24 cellular contexts compared by ENCODE assay signal in the genomic region with DNA sequence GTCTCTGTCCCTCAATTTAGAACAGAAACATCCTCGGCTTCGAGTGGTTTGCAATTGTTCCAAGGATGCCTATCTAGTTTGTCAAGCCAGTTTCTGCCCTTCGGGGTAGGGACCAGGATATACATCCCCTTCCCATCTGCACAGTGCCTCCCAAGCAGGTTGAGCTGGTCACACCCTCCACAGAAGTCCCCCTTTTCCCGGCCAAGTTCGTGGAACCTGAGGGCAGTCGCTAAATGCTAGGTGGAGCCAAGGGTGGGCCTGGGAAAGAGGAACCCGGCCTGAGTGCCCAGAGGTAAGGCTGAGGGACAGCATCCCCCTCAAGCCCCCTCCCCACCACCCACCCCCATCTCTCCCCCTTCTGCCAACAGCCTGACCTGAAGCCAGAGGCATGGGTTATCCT.
"Had no signal": no experiment of that assay in that cellular context is flagged by ENCODE, and none has a peak within 500 bp of the region (broad histone marks: within the 10 kb centered on the region; RNA-seq: fewer than 3 reads in every experiment).

No MANE protein-coding gene starts in this region.

- H3K27ac ChIP-seq: ascending aorta, body of pancreas, SK-N-MC had no signal

- H3K36me3 ChIP-seq: ascending aorta, MG63 had no signal

- ATAC-seq: activated naive CD4-positive, alpha-beta T cell treated with anti-CD3 and anti-CD28 coated beads, Interleukin-2, amount 50 U/mL, for 72 hours; activated naive CD8-positive, alpha-beta T cell treated with anti-CD3 and anti-CD28 coated beads, Interleukin-2, amount 50 U/mL, for 24 hours; activated T-cell treated with anti-CD3 and anti-CD28 coated beads, Interleukin-2, amount 50 U/mL, for 4 hours; T-cell had no signal

- H3K36me3 Mint-ChIP-seq: activated CD4-positive, alpha-beta memory T cell treated with anti-CD3 and anti-CD28 coated beads for 36 hours; activated naive CD4-positive, alpha-beta T cell treated with anti-CD3 and anti-CD28 coated beads, Interleukin-2, amount 50 U/mL, for 72 hours; T-cell had no signal

- H3K4me1 Mint-ChIP-seq: activated CD4-positive, alpha-beta T cell treated with anti-CD3 and anti-CD28 coated beads, Interleukin-2, amount 10 ng/mL, durations not matched to agents 7 days and 5 days; activated naive CD8-positive, alpha-beta T cell treated with anti-CD3 and anti-CD28 coated beads, Interleukin-2, amount 50 U/mL, for 24 hours; T-cell had no signal

- H3K9me3 Mint-ChIP-seq: activated CD4-positive, alpha-beta memory T cell treated with anti-CD3 and anti-CD28 coated beads for 36 hours; activated CD4-positive, alpha-beta T cell treated with anti-CD3 and anti-CD28 coated beads, Interleukin-2, amount 10 ng/mL, durations not matched to agents 7 days and 5 days; activated naive CD4-positive, alpha-beta T cell treated with anti-CD3 and anti-CD28 coated beads, Interleukin-2, amount 50 U/mL, for 72 hours; activated naive CD8-positive, alpha-beta T cell treated with anti-CD3 and anti-CD28 coated beads, Interleukin-2, amount 50 U/mL, for 24 hours; activated T-cell treated with anti-CD3 and anti-CD28 coated beads, Interleukin-2, amount 50 U/mL, for 4 hours; T-cell had no signal

- H3K4me3 Mint-ChIP-seq: activated CD4-positive, alpha-beta memory T cell treated with anti-CD3 and anti-CD28 coated beads for 36 hours; activated CD4-positive, alpha-beta T cell treated with anti-CD3 and anti-CD28 coated beads, Interleukin-2, amount 10 ng/mL, durations not matched to agents 7 days and 5 days; activated naive CD8-positive, alpha-beta T cell treated with anti-CD3 and anti-CD28 coated beads, Interleukin-2, amount 50 U/mL, for 24 hours; activated T-cell treated with anti-CD3 and anti-CD28 coated beads, Interleukin-2, amount 50 U/mL, for 4 hours; T-cell had no signal

- H3K27ac Mint-ChIP-seq: activated CD4-positive, alpha-beta memory T cell treated with anti-CD3 and anti-CD28 coated beads for 36 hours; activated CD4-positive, alpha-beta T cell treated with anti-CD3 and anti-CD28 coated beads, Interleukin-2, amount 10 ng/mL, durations not matched to agents 7 days and 5 days; activated naive CD4-positive, alpha-beta T cell treated with anti-CD3 and anti-CD28 coated beads, Interleukin-2, amount 50 U/mL, for 72 hours; activated naive CD8-positive, alpha-beta T cell treated with anti-CD3 and anti-CD28 coated beads, Interleukin-2, amount 50 U/mL, for 24 hours; T-cell had no signal

- H3K9me3 ChIP-seq: ascending aorta, body of pancreas, MG63 had no signal

- H3K4me1 ChIP-seq: ascending aorta, body of pancreas had no signal

- DNase-seq: activated CD4-positive, alpha-beta memory T cell treated with anti-CD3 and anti-CD28 coated beads for 36 hours; activated CD4-positive, alpha-beta T cell treated with anti-CD3 and anti-CD28 coated beads, Interleukin-2, amount 10 ng/mL, durations not matched to agents 7 days and 5 days; activated CD4-positive, CD25-positive, alpha-beta regulatory T cell; activated CD8-positive, alpha-beta memory T cell treated with anti-CD3 and anti-CD28 coated beads for 24 hours; activated effector memory CD4-positive, alpha-beta T cell treated with anti-CD3 and anti-CD28 coated beads, Interleukin-2, amount 50 U/mL, for 16 hours; activated naive CD4-positive, alpha-beta T cell treated with Interleukin-2 at 50 U/mL for 16 hours; activated naive CD8-positive, alpha-beta T cell treated with anti-CD3 and anti-CD28 coated beads, Interleukin-2, amount 50 U/mL, for 24 hours; activated T-cell treated with anti-CD3 and anti-CD28 coated beads, Interleukin-2, amount 50 U/mL, for 4 hours; amniotic stem cell; body of pancreas; MG63; NCI-H146; NCI-H187 treated with DMSO at 0.1 percent for 48 hours; NCI-H2081 treated with DMSO at 0.1 percent for 48 hours; NCI-H2171; NCI-H226; NCI-H526; NCI-H82; T-cell; T-helper 2 cell; T1000 had no signal

- H3K27me3 ChIP-seq: ascending aorta, body of pancreas, MG63 had no signal

- H3K4me3 ChIP-seq: ascending aorta, body of pancreas, MG63, SK-N-MC had no signal
